In the genomic region with DNA sequence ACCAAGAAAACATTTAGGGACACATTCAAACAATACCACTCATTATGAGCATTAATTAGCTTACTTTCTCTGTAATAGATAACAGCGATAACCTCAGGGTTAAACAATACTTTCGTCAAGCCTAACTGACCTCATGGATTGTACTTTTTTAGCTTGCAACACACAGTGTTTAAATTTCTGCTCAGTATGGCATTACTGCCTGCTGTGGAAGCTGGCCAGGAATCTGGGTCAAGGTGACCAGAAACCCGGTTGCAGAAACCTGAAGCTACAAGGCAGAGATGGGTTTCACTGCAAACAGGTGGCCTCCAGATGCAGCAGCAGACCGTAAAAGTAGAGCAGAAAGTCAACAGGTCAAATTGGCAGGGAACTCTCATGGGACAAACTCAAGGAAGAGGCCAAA, we compare ENCODE assay signal across 23 cellular contexts.
A peak's percentile ranks its signal among the peaks of the same experiment; 100 is the strongest.
DNase-seq lines count a peak whose midpoint lies in the region; TF ChIP-seq lines count a peak whose summit lies in the region.
"Had no signal": no experiment of that assay in that cellular context is flagged by ENCODE, and none has a peak within 500 bp of the region (broad histone marks: within the 10 kb centered on the region; RNA-seq: fewer than 3 reads in every experiment).

No MANE protein-coding gene starts in this region.

- no peak for TF ChIP-seq CTCF in liver (IDR thresholded peaks at IDR 0.05; ENCODE audit: low read depth, low read length, missing input control)

- peaks cover 0 to 6% (median 0%) of the 10 kb centered on the region in 4 donors for H3K9me3 ChIP-seq in liver (ENCODE audit: control insufficient read depth in 4 of 4, low read length in 3 of 4)
- H3K9me3 ChIP-seq: HAP-1, SJSA1 had no signal

- TF ChIP-seq RAD21 in liver (IDR thresholded peaks at IDR 0.05): peak; percentile 37 to 57

- H3K36me3 ChIP-seq in liver (ENCODE audit: control insufficient read depth in 4 of 4, insufficient read depth in 3 of 4, low read depth in 1 of 4, low read length in 3 of 4): no peaks in the 10 kb centered on the region
- H3K36me3 ChIP-seq: BLaER1 treated with 17β-estradiol and CSF1 and Interleukin-3, amounts not matched to agents 10 nM and 100 nM; HAP-1; SJSA1 had no signal

- H3K9ac ChIP-seq in liver (ENCODE audit: low read depth in 1 of 2, low read length in 2 of 2): no peak overlapping the region

- no peak overlapping the region for H3K27ac ChIP-seq in liver (ENCODE audit: low read depth in 1 of 2, low read length in 2 of 2)
- H3K27ac ChIP-seq: 22Rv1; BLaER1 treated with 17β-estradiol and CSF1 and Interleukin-3, amounts not matched to agents 10 nM and 100 nM; SJSA1 had no signal

- peaks cover 1 to 7% (median 5%) of the 10 kb centered on the region in 4 donors for H3K4me1 ChIP-seq in liver (ENCODE audit: control insufficient read depth in 4 of 4, insufficient read depth in 4 of 4, low read length in 3 of 4)
- H3K4me1 ChIP-seq: BLaER1 treated with 17β-estradiol and CSF1 and Interleukin-3, amounts not matched to agents 10 nM and 100 nM; Caco-2; HAP-1 had no signal

- DNase-seq in NCI-H2196 (lab: John Stamatoyannopoulos, UW; ENCODE audit: unreplicated experiment) (peak; percentile 37), NCI-H2196 treated with DMSO at 0.1 percent for 48 hours (lab: John Stamatoyannopoulos, UW; ENCODE audit: unreplicated experiment) (no peak), fibroblast of gingiva (ENCODE audit: low read depth) (peak; percentile 43), renal cortical epithelial cell (ENCODE audit: low read depth) (peak; percentile 18), DMS114 treated with DMSO at 0.1 percent for 48 hours (lab: John Stamatoyannopoulos, UW; ENCODE audit: unreplicated experiment) (no peak), middle frontal gyrus (ENCODE audit: extremely low spot score, low spot score) (no peak)
- no peak for DNase-seq in activated CD4-positive, alpha-beta T cell treated with anti-CD3 and anti-CD28 coated beads for 4 hours
- DNase-seq: ACHN; Caco-2; CD4-positive, alpha-beta memory T cell; DMS 273 treated with DMSO at 0.1 percent for 48 hours; Kasumi-1; NCI-H1436; NCI-H187 treated with DMSO at 0.1 percent for 48 hours; NCI-H226; NCI-H510A treated with DMSO at 0.1 percent for 48 hours; NCI-H748 treated with DMSO at 0.1 percent for 48 hours had no signal

- H3K4me3 ChIP-seq in liver (ENCODE audit: low read depth in 1 of 3, low read length in 3 of 3): no peak overlapping the region
- H3K4me3 ChIP-seq: BLaER1 treated with 17β-estradiol and CSF1 and Interleukin-3, amounts not matched to agents 10 nM and 100 nM; GM23338; HAP-1; SJSA1 had no signal

- WGBS in liver: 30% methylated on average over 4 of the region's 4 CpGs

- H3K27me3 ChIP-seq in liver (ENCODE audit: control insufficient read depth in 4 of 4, insufficient read depth in 4 of 4, low read length in 3 of 4): no peaks in the 10 kb centered on the region
- H3K27me3 ChIP-seq: BLaER1 treated with 17β-estradiol and CSF1 and Interleukin-3, amounts not matched to agents 10 nM and 100 nM had no signal

TF ChIP-seq in liver, 16 proteins besides CTCF, POLR2A, EP300 and RAD21:
- TF ChIP-seq, protein P1, sequence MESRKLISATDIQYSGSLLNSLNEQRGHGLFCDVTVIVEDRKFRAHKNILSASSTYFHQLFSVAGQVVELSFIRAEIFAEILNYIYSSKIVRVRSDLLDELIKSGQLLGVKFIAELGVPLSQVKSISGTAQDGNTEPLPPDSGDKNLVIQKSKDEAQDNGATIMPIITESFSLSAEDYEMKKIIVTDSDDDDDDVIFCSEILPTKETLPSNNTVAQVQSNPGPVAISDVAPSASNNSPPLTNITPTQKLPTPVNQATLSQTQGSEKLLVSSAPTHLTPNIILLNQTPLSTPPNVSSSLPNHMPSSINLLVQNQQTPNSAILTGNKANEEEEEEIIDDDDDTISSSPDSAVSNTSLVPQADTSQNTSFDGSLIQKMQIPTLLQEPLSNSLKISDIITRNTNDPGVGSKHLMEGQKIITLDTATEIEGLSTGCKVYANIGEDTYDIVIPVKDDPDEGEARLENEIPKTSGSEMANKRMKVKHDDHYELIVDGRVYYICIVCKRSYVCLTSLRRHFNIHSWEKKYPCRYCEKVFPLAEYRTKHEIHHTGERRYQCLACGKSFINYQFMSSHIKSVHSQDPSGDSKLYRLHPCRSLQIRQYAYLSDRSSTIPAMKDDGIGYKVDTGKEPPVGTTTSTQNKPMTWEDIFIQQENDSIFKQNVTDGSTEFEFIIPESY (IDR thresholded peaks at IDR 0.05): no peak
- TF ChIP-seq HNF4A (conservative IDR thresholded peaks at IDR 0.05) (peak; percentile 46 to 61), NR2F2 (IDR thresholded peaks at IDR 0.05) (no peak), SP1 (IDR thresholded peaks at IDR 0.05) (peak; percentile 21), GABPA (IDR thresholded peaks at IDR 0.05 in 1 of 2, conservative IDR thresholded peaks at IDR 0.05 in 1 of 2) (no peak), RXRA (IDR thresholded peaks at IDR 0.05) (peak; percentile 35 to 84), YY1 (IDR thresholded peaks at IDR 0.05) (peak; percentile 16)
- TF ChIP-seq, protein P2, sequence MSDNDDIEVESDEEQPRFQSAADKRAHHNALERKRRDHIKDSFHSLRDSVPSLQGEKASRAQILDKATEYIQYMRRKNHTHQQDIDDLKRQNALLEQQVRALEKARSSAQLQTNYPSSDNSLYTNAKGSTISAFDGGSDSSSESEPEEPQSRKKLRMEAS (IDR thresholded peaks at IDR 0.05): peak; percentile 29
TF ChIP-seq in liver: peak in this region for 5.

Comparison
In these comparisons a context has a peak if more than half of its experiments do, and no peak if none do; other contexts are left out.
1. DNase-seq: peak in NCI-H2196 (single experiment), fibroblast of gingiva (single experiment) and renal cortical epithelial cell (single experiment); none in NCI-H2196 treated with DMSO at 0.1 percent for 48 hours (single experiment), DMS114 treated with DMSO at 0.1 percent for 48 hours (single experiment), activated CD4-positive, alpha-beta T cell treated with anti-CD3 and anti-CD28 coated beads for 4 hours (0 of 2) and middle frontal gyrus (single experiment).